ENCODE assay signal across 17 cellular contexts in genomic region chr20:9590189-9590588, GRCh38.
DNase-seq lines count a peak whose midpoint lies in the region; ATAC-seq lines count a peak whose summit lies in the region.
"Had no signal": no experiment of that assay in that cellular context is flagged by ENCODE, and none has a peak within 500 bp of the region (broad histone marks: within the 10 kb centered on the region; RNA-seq: fewer than 3 reads in every experiment).

No MANE protein-coding gene starts in this region.

- no peak for ATAC-seq in GM21737 (IDR thresholded peaks at IDR 0.05; ENCODE audit: unreplicated experiment)
- ATAC-seq in activated T-cell treated with anti-CD3 and anti-CD28 coated beads, Interleukin-2, amount 50 U/mL, for 4 hours = no peak
- ATAC-seq: Panc1; stimulated activated naive CD8-positive, alpha-beta T cell treated with anti-CD3 and anti-CD28 coated beads, Interleukin-15, Interleukin-2, amounts not matched to agents 100 U/mL and 50 U/mL, for 24 hours had no signal

- no peak overlapping the region for H3K27ac ChIP-seq in epithelial cell of prostate
- H3K27ac ChIP-seq: 22Rv1, WERI-Rb-1 had no signal

- H3K36me3 Mint-ChIP-seq in activated T-cell treated with anti-CD3 and anti-CD28 coated beads, Interleukin-2, amount 50 U/mL, for 4 hours (ENCODE audit: insufficient read depth) = no peaks in the 10 kb centered on the region
- H3K36me3 Mint-ChIP-seq: CD8-positive, alpha-beta memory T cell; memory B cell had no signal

- DNase-seq in DMS 273 (lab: John Stamatoyannopoulos, UW; ENCODE audit: unreplicated experiment) (peak; percentile 36), DMS 273 treated with DMSO at 0.1 percent for 48 hours (lab: John Stamatoyannopoulos, UW) (no peak), NCI-H446 treated with DMSO at 0.1 percent for 48 hours (lab: John Stamatoyannopoulos, UW) (peak; percentile 54), epithelial cell of prostate (ENCODE audit: low read depth, low spot score) (peak; percentile 46), renal cortical epithelial cell (ENCODE audit: low read depth) (peak; percentile 9), HUDEP-2 (lab: John Stamatoyannopoulos, UW; ENCODE audit: unreplicated experiment in 76 of 76) (no peak)
- no peak for DNase-seq in activated T-cell treated with anti-CD3 and anti-CD28 coated beads, Interleukin-2, amount 50 U/mL, for 4 hours
- DNase-seq: activated naive CD4-positive, alpha-beta T cell treated with anti-CD3 and anti-CD28 coated beads for 36 hours; caudate nucleus; CD8-positive, alpha-beta memory T cell; NCI-H2171 treated with DMSO at 0.1 percent for 48 hours; stimulated activated naive CD8-positive, alpha-beta T cell treated with anti-CD3 and anti-CD28 coated beads, Interleukin-15, Interleukin-2, amounts not matched to agents 100 U/mL and 50 U/mL, for 24 hours; WERI-Rb-1 had no signal

- no peak overlapping the region for H3K4me3 Mint-ChIP-seq in activated T-cell treated with anti-CD3 and anti-CD28 coated beads, Interleukin-2, amount 50 U/mL, for 4 hours
- H3K4me3 Mint-ChIP-seq: activated naive CD4-positive, alpha-beta T cell treated with anti-CD3 and anti-CD28 coated beads for 36 hours; CD8-positive, alpha-beta memory T cell; memory B cell had no signal

- H3K27me3 Mint-ChIP-seq in activated T-cell treated with anti-CD3 and anti-CD28 coated beads, Interleukin-2, amount 50 U/mL, for 4 hours (ENCODE audit: low read depth) = peaks cover 7% of the 10 kb centered on the region
- H3K27me3 Mint-ChIP-seq: memory B cell had no signal

- no peaks in the 10 kb centered on the region for H3K9me3 Mint-ChIP-seq in activated T-cell treated with anti-CD3 and anti-CD28 coated beads, Interleukin-2, amount 50 U/mL, for 4 hours
- H3K9me3 Mint-ChIP-seq: activated naive CD4-positive, alpha-beta T cell treated with anti-CD3 and anti-CD28 coated beads for 36 hours had no signal

- no peaks in the 10 kb centered on the region for H3K4me1 Mint-ChIP-seq in activated T-cell treated with anti-CD3 and anti-CD28 coated beads, Interleukin-2, amount 50 U/mL, for 4 hours (ENCODE audit: low read depth)
- H3K4me1 Mint-ChIP-seq: CD8-positive, alpha-beta memory T cell; memory B cell had no signal

Comparison
In these comparisons a context has a peak if more than half of its experiments do, and no peak if none do; other contexts are left out.
1. DNase-seq: peak in DMS 273 (single experiment), NCI-H446 treated with DMSO at 0.1 percent for 48 hours (single experiment), epithelial cell of prostate (single experiment) and renal cortical epithelial cell (single experiment); none in DMS 273 treated with DMSO at 0.1 percent for 48 hours (single experiment), activated T-cell treated with anti-CD3 and anti-CD28 coated beads, Interleukin-2, amount 50 U/mL, for 4 hours (single experiment) and HUDEP-2 (0 of 76).